11 cellular contexts compared by ENCODE assay signal in genomic region chr1:117213046-117213445, GRCh38. TPM values are rescaled to one million over a fixed set of nuclear protein-coding genes. Genes with fewer than 3 reads are reported as not detected.
"Had no signal": no experiment of that assay in that cellular context is flagged by ENCODE, and none has a peak within 500 bp of the region (broad histone marks: within the 10 kb centered on the region; RNA-seq: fewer than 3 reads in every experiment).

No MANE protein-coding gene starts in this region.

- DNase-seq: H7, HFFc6, IMR-90, KBM-7 had no signal

- H3K4me1 ChIP-seq: HAP-1 had no signal

- H3K4me3 Mint-ChIP-seq: GM23338, HFFc6 had no signal

- H3K4me3 ChIP-seq: GM23338, HAP-1 had no signal

- H3K27ac ChIP-seq: KMS-11 had no signal

- ATAC-seq: GM23338, HCT116 had no signal

- H3K9ac ChIP-seq: KMS-11 had no signal

- H2AFZ ChIP-seq: GM23338 had no signal

- H3K4me2 ChIP-seq: GM23338, KMS-11 had no signal

- H3K36me3 ChIP-seq: HAP-1 had no signal

- H3K9me3 ChIP-seq: HAP-1 had no signal

- FAIRE-seq: HTR-8/SVneo had no signal

- H3K27ac Mint-ChIP-seq: GM23338, HFFc6 had no signal

RNA-seq across cellular contexts. Expression of gene VTCN1, which starts 2.3 kb away (rescaled TPM):
- total RNA-seq: GM23338, H4, H7, HFFc6, HT-29, IMR-90 had no signal
- polyA plus RNA-seq: GM23338, IMR-90 had no signal
